Comparison of ENCODE assay signal across 1 cellular context in genomic region chr7:131507592-131508331, GRCh38.
TF ChIP-seq lines count a peak whose summit lies in the region.

No MANE protein-coding gene starts in this region.

TF ChIP-seq in K562, 482 proteins besides CTCF, POLR2A, EP300 and RAD21 (continued from another document):
- TF ChIP-seq AFF4 (CRISPR knock-in tag; IDR thresholded peaks at IDR 0.05) (no peak), CBFB (CRISPR knock-in tag; IDR thresholded peaks at IDR 0.05) (0 out of 2 replicates have a peak, but pooled peaks have one; percentile 47), GATAD2B (IDR thresholded peaks at IDR 0.05; ENCODE audit: borderline replicate concordance) (peak; percentile 18; the same call in 1 of the 2 replicates), ELF2 (CRISPR knock-in tag; IDR thresholded peaks at IDR 0.05) (0 out of 2 replicates have a peak, but pooled peaks have one; percentile 46), MNT (conservative IDR thresholded peaks at IDR 0.05) (0 out of 4 replicates have a peak, but pooled peaks of 1 of the 2 experiments have one; percentile 17), E2F6 (IDR thresholded peaks at IDR 0.05; ENCODE audit: borderline replicate concordance in 1 of 2, extremely low read depth in 1 of 2, insufficient read depth in 1 of 2, insufficient read length in 1 of 2, low read depth in 1 of 2, low read length in 1 of 2, poor library complexity in 1 of 2, severe bottlenecking in 1 of 2) (no peak)
